Comparison of ENCODE assay signal across 20 cellular contexts in the genomic region with DNA sequence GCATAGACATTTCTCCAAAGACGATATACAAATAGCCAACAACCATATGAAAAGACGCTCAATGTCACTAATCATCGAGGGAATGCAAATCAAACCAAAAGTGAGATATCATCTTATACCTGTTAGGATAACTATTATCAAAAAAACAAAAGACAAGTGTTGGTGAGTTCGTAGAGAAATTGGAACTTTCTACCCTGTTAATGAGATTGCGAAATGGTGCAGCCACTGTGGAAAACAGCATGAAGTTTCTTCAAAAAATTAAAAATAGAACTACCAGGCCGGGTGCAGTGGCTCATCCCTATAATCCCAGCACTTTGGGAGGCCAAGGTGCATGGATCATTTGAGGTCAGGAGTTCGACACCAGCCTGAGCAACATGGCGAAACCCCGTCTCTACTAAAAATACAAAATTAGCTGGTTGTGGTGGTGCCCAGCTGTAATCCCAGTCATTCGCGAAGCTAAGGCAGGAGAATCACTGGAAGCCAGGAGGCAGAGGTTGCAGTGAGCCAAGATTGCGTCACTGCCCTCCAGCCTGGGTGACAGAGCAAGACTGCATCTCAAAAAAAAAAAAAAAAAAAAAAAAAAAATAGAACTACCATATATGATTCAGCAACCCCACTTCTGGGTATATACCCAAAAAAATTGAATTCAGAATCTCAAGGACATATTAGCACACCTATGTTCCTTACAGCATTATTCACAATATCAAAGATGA.
DNase-seq lines count a peak whose midpoint lies in the region; ATAC-seq, FAIRE-seq and TF ChIP-seq lines count a peak whose summit lies in the region.
"Had no signal": no experiment of that assay in that cellular context is flagged by ENCODE, and none has a peak within 500 bp of the region (broad histone marks: within the 10 kb centered on the region; RNA-seq: fewer than 3 reads in every experiment).

No MANE protein-coding gene starts in this region.

- no peaks in the 10 kb centered on the region; the same call in 1 of the 2 replicates for H3K23me2 ChIP-seq in H1 (ENCODE audit: low read depth, low read length)

- H3K56ac ChIP-seq in H1 (replicated peaks; ENCODE audit: insufficient read length, low read depth, low read length): no peak overlapping the region

- H3K23ac ChIP-seq in H1 (ENCODE audit: insufficient read length): no peak overlapping the region

- no peak overlapping the region for H2BK120ac ChIP-seq in H1 (replicated peaks; ENCODE audit: low read depth, low read length)

- no peak overlapping the region for H3K4ac ChIP-seq in H1 (replicated peaks; ENCODE audit: insufficient read length, low read depth, low read length)

- H3K4me2 ChIP-seq in HepG2 (ENCODE audit: low read depth, low read length): no peak overlapping the region
- no peak overlapping the region for H3K4me2 ChIP-seq in H1 (ENCODE audit: insufficient read depth in 1 of 2, low read depth in 2 of 2, low read length in 2 of 2)
- H3K4me2 ChIP-seq: GM23338 had no signal

- BruUV-seq in HepG2 (replicated peaks; lab: Mats Ljungman, UMichigan): no TSS peak

- intact Hi-C loops in HepG2 (cut with micrococcal nuclease; ENCODE audit: unreplicated experiment) (no loop called here), right lobe of liver (cut with DNase I) (no loop called here)

- H2AK5ac ChIP-seq in H1 (ENCODE audit: low read depth, low read length): no peak overlapping the region

- DNase-seq in HepG2 (ENCODE audit: low spot score): no peak
- DNase-seq in right lobe of liver: no peak
- DNase-seq in MV-4-11 (lab: John Stamatoyannopoulos, UW): peak; percentile 44
- DNase-seq in H1 (ENCODE audit: low read depth in 1 of 2, low spot score in 2 of 2): no peak
- DNase-seq in stimulated activated CD4-positive, alpha-beta T cell treated with anti-CD3 and anti-CD28 coated beads, Interleukin-4, amount 100 ng/mL, for 4 hours: no peak
- DNase-seq: ACHN; BE2C; C1 segment of cervical spinal cord; CD4-positive, CD25-positive, alpha-beta regulatory T cell; CD8-positive, alpha-beta memory T cell; COR-L47; DMS 273 treated with DMSO at 0.1 percent for 48 hours; DMS53; DND-41; EL; H9 had no signal

- H4K20me1 ChIP-seq in HepG2 (ENCODE audit: insufficient read depth, low read length) (no peaks in the 10 kb centered on the region), H1 (replicated peaks in 1 of 2; ENCODE audit: control insufficient read depth in 1 of 2, insufficient read depth in 2 of 2, low read length in 2 of 2) (no peaks in the 10 kb centered on the region)

- H4K8ac ChIP-seq in H1 (ENCODE audit: extremely low read depth, insufficient read depth, low read length): no peak overlapping the region

- H3K14ac ChIP-seq in H1 (ENCODE audit: insufficient read length): no peak overlapping the region

- H3K27me3 ChIP-seq in HepG2 (ENCODE audit: control insufficient read depth in 1 of 2, insufficient read depth in 2 of 2, low read length in 2 of 2) (peaks cover 0 to 7% of the 10 kb centered on the region in 2 experiments; a peak in 2 of 5 replicates), right lobe of liver (no peaks in the 10 kb centered on the region), H1 (replicated peaks in 1 of 4; ENCODE audit: control insufficient read depth in 3 of 4, extremely low read depth in 1 of 4, insufficient read depth in 3 of 4, low read length in 3 of 4) (no peaks in the 10 kb centered on the region)

- H3K79me2 ChIP-seq in HepG2 (ENCODE audit: insufficient read depth, low read length) (no peaks in the 10 kb centered on the region), H1 (ENCODE audit: control insufficient read depth in 1 of 2, insufficient read depth in 2 of 2, low read length in 2 of 2) (no peaks in the 10 kb centered on the region)

- in situ Hi-C loops in HepG2 (cut with HindIII; ENCODE audit: extremely low pct_ligation_motif_present, low pct_unique_long_range_greater_than_20kb): no loop called here

- H2BK15ac ChIP-seq in H1 (ENCODE audit: low read length): no peak overlapping the region

- H3K4me3 ChIP-seq in HepG2 (replicated peaks in 1 of 3; ENCODE audit: insufficient read depth in 1 of 3, low read depth in 2 of 3, low read length in 3 of 3) (no peak overlapping the region), right lobe of liver (no peak overlapping the region), H1 (ENCODE audit: extremely low read depth in 1 of 4, insufficient read depth in 2 of 4, low read depth in 3 of 4, low read length in 4 of 4) (no peak overlapping the region)
- H3K4me3 ChIP-seq: GM12878, GM23338 had no signal

- no peak overlapping the region for H2BK12ac ChIP-seq in H1 (ENCODE audit: low read depth, low read length)

- ATAC-seq in HepG2 (no peak), right lobe of liver (no peak), GM19351 (IDR thresholded peaks at IDR 0.05; ENCODE audit: unreplicated experiment) (no peak)
- ATAC-seq: GM12878, GM23338 had no signal

- no peak for FAIRE-seq in HepG2 (lab: Jason Lieb, UNC)
- FAIRE-seq in H1 (lab: Jason Lieb, UNC): no peak
- FAIRE-seq: GM12878, HTR-8/SVneo had no signal

- H3K79me1 ChIP-seq in H1 (ENCODE audit: low read depth, low read length): no peaks in the 10 kb centered on the region

- no peak overlapping the region for H4K91ac ChIP-seq in H1 (replicated peaks; ENCODE audit: insufficient read length, low read length)

- H3K27ac ChIP-seq in HepG2 (ENCODE audit: extremely low read length, insufficient read depth, low read length) (no peak overlapping the region), right lobe of liver (no peak overlapping the region), H1 (ENCODE audit: low read depth, low read length) (no peak overlapping the region)

- TF ChIP-seq CTCF in HepG2 (CRISPR knock-in tag; IDR thresholded peaks at IDR 0.05) (no peak), right lobe of liver (IDR thresholded peaks at IDR 0.05) (no peak), H1 (IDR thresholded peaks at IDR 0.05; ENCODE audit: control extremely low read depth in 1 of 3, insufficient read depth in 1 of 3, low read depth in 1 of 3, low read length in 3 of 3) (no peak)

- CTCF ChIA-PET in HepG2 (lab: Yijun Ruan, JAX; ENCODE audit: low intra/inter-chr PET ratio, low total read pairs) (no interaction called here), H1 (lab: Charles Lee; ENCODE audit: partially characterized antibody) (no interaction called here)

- 60% methylated on average over 12 of the region's 12 CpGs for WGBS in HepG2 (ENCODE audit: low lambda C conversion rate)
- WGBS in right lobe of liver (ENCODE audit: insufficient coverage, low coverage, low lambda C conversion rate, missing lambda C conversion rate): 73% methylated on average over 11 of the region's 12 CpGs
- 91% methylated on average over 12 of the region's 12 CpGs; no CpG with 5 or more reads in 1 of the 2 experiments for WGBS in H1 (ENCODE audit: extremely low coverage in 1 of 2, insufficient coverage in 1 of 2, insufficient read length in 1 of 2, insufficient replicate concordance in 2 of 2, low coverage in 1 of 2, low lambda C conversion rate in 2 of 2, missing lambda C conversion rate in 1 of 2), 2 experiments

- H3K9ac ChIP-seq in HepG2 (ENCODE audit: insufficient read depth, low read depth, low read length) (no peak overlapping the region), H1 (replicated peaks in 1 of 4; ENCODE audit: extremely low read depth in 1 of 4, low read depth in 3 of 4, low read length in 3 of 4) (no peak overlapping the region)

- H3K18ac ChIP-seq in H1 (ENCODE audit: extremely low read depth, low read length): no peak overlapping the region

- H3K4me1 ChIP-seq in HepG2 (ENCODE audit: insufficient read depth, low read length): peaks cover 8% of the 10 kb centered on the region; the same call in 1 of the 2 replicates
- no peaks in the 10 kb centered on the region for H3K4me1 ChIP-seq in right lobe of liver
- H3K4me1 ChIP-seq in H1 (replicated peaks in 1 of 4; ENCODE audit: control insufficient read depth in 3 of 4, insufficient read depth in 4 of 4, low read length in 3 of 4): no peaks in the 10 kb centered on the region; a peak in 1 of 7 replicates
- H3K4me1 ChIP-seq: BE2C had no signal

- H2BK20ac ChIP-seq in H1 (ENCODE audit: low read length): no peak overlapping the region

- no peak for TF ChIP-seq POLR2A in HepG2 (IDR thresholded peaks at IDR 0.05; ENCODE audit: insufficient read depth in 1 of 2, low read depth in 2 of 2, low read length in 2 of 2)
- no peak for TF ChIP-seq POLR2A in right lobe of liver (IDR thresholded peaks at IDR 0.05)
- TF ChIP-seq POLR2A in H1 (IDR thresholded peaks at IDR 0.05; ENCODE audit: control extremely low read depth in 1 of 2, low read depth in 2 of 2, low read length in 2 of 2): no peak

- TF ChIP-seq EP300 in HepG2 (IDR thresholded peaks at IDR 0.05; ENCODE audit: low read depth in 2 of 2, low read length in 2 of 2) (no peak), HepG2 (CRISPR knock-in tag; IDR thresholded peaks at IDR 0.05; ENCODE audit: borderline replicate concordance) (no peak), H1 (IDR thresholded peaks at IDR 0.05; ENCODE audit: borderline replicate concordance in 1 of 2, low read depth in 2 of 2, low read length in 2 of 2) (no peak)

- POLR2A ChIA-PET in HepG2 (lab: Yijun Ruan, JAX): no interaction called here
- POLR2A ChIA-PET in H1 (lab: Charles Lee; ENCODE audit: partially characterized antibody): interaction anchor here (0.9 kb wide), 1 partner anchor 14 kb away, joined by 3 read pairs; no protein-coding TSS in a partner anchor

- H3K36me3 ChIP-seq in HepG2 (replicated peaks in 1 of 2; ENCODE audit: control insufficient read depth in 1 of 2, insufficient read depth in 2 of 2, low read length in 2 of 2): no peaks in the 10 kb centered on the region
- no peaks in the 10 kb centered on the region for H3K36me3 ChIP-seq in right lobe of liver
- H3K36me3 ChIP-seq in H1 (ENCODE audit: control insufficient read depth in 2 of 4, insufficient read depth in 4 of 4, low read length in 3 of 4): no peaks in the 10 kb centered on the region
- H3K36me3 ChIP-seq: BE2C had no signal

- no peak overlapping the region for H2BK5ac ChIP-seq in H1 (ENCODE audit: low read depth, low read length)

- H4K5ac ChIP-seq in H1 (ENCODE audit: insufficient read length, low read depth, low read length): no peak overlapping the region

- no peaks in the 10 kb centered on the region for H3K9me3 ChIP-seq in HepG2 (ENCODE audit: low read length)
- no peaks in the 10 kb centered on the region for H3K9me3 ChIP-seq in right lobe of liver
- H3K9me3 ChIP-seq in H1 (ENCODE audit: insufficient read depth in 2 of 2, low read depth in 1 of 2, low read length in 1 of 2): no peaks in the 10 kb centered on the region
- H3K9me3 ChIP-seq: BE2C had no signal

- TF ChIP-seq RAD21 in HepG2 (CRISPR knock-in tag; IDR thresholded peaks at IDR 0.05) (no peak), H1 (IDR thresholded peaks at IDR 0.05 in 1 of 2, conservative IDR thresholded peaks at IDR 0.05 in 1 of 2; ENCODE audit: low read depth in 2 of 2, low read length in 2 of 2) (no peak)

- H2AFZ ChIP-seq in HepG2 (ENCODE audit: low read length) (no peak overlapping the region), H1 (ENCODE audit: low read length) (no peak overlapping the region)
- H2AFZ ChIP-seq: GM23338 had no signal

TF ChIP-seq in HepG2, 621 proteins besides CTCF, POLR2A, EP300 and RAD21 (continues in another document):
- TF ChIP-seq ZNF879 (CRISPR knock-in tag; IDR thresholded peaks at IDR 0.05): no peak
- TF ChIP-seq ZNF546 (CRISPR knock-in tag; conservative IDR thresholded peaks at IDR 0.05): no peak

TF ChIP-seq in H1, 55 proteins besides CTCF, POLR2A, EP300 and RAD21 (continues in another document):
- TF ChIP-seq JUND (IDR thresholded peaks at IDR 0.05; ENCODE audit: low read length) (no peak), ZNF274 (IDR thresholded peaks at IDR 0.05; ENCODE audit: borderline replicate concordance, extremely low read depth, low read length) (no peak)
